Comparison of ENCODE assay signal across 8 cellular contexts in the genomic region with DNA sequence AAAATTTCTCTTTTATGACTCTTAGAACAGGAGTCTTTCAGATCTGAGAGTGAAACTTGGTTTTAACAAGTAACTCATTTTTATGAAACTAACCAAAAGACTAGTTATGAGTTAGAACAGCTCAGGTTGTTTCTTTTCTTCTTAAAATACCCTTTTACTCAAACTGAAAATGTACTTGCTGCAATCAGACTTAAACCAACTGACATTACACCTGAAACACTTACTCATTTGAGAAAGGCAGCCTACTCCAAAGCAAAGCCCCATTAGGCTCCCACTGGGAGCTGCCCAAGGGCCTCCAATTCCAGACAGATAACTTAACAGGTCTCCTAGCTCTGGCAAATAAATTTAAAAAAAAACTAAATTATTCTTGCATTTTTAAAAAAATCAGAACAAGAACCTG. TPM values are rescaled to one million over a fixed set of nuclear protein-coding genes. Genes with fewer than 3 reads are reported as not detected.
DNase-seq lines count a peak whose midpoint lies in the region; ATAC-seq, FAIRE-seq and TF ChIP-seq lines count a peak whose summit lies in the region.

No MANE protein-coding gene starts in this region.

- ATAC-seq in left ventricle myocardium superior (no peak), HG03378 (IDR thresholded peaks at IDR 0.05; ENCODE audit: unreplicated experiment) (peak; percentile 48), pancreas (no peak)

- H3K4me3 Mint-ChIP-seq in MCF 10A (ENCODE audit: unreplicated experiment) = peak overlapping the region; percentile 90

- FAIRE-seq in pancreas (lab: Jason Lieb, UNC) = no peak

- intact Hi-C loops in left ventricle myocardium inferior (cut with micrococcal nuclease) = loop anchor here (10.0 kb wide), 1 partner anchor 78 kb away; no protein-coding TSS in a partner anchor
- intact Hi-C loops in left ventricle myocardium superior (cut with micrococcal nuclease) = no loop called here
- intact Hi-C loops in MCF 10A (cut with micrococcal nuclease) = loop anchor here (5.0 to 10.0 kb wide), 5 partner anchors 46 to 318 kb away; no protein-coding TSS in a partner anchor
- intact Hi-C loops in pancreas (cut with DNase I) = no loop called here

- POLR2A ChIA-PET in MCF 10A (lab: Yijun Ruan, JAX) = interaction anchor here (0.7 to 4.8 kb wide), 12 partner anchors 10 to 604 kb away, joined by 3 to 54 read pairs (median 5); no protein-coding TSS in a partner anchor

- CTCF ChIA-PET in MCF 10A (lab: Yijun Ruan, JAX) = interaction anchor here (0.7 kb wide), 2 partner anchors 596 to 719 kb away, joined by 4 read pairs; no protein-coding TSS in a partner anchor

- H3K36me3 ChIP-seq in left ventricle myocardium inferior (no peaks in the 10 kb centered on the region), pancreas (no peaks in the 10 kb centered on the region), MG63 (no peaks in the 10 kb centered on the region)

- no TSS peak for BruUV-seq in MCF 10A (replicated peaks; lab: Mats Ljungman, UMichigan)

- H3K27me3 ChIP-seq in left ventricle myocardium inferior (ENCODE audit: low read depth) (no peaks in the 10 kb centered on the region), pancreas (no peaks in the 10 kb centered on the region), MG63 (no peaks in the 10 kb centered on the region)

- DNase-seq in left ventricle myocardium inferior (no peak), left ventricle myocardium superior (no peak), MCF 10A (ENCODE audit: unreplicated experiment) (peak; percentile 32), pancreas (no peak), GM19240 (ENCODE audit: insufficient read length, low spot score) (no peak), NCI-H2171 treated with DMSO at 0.1 percent for 48 hours (lab: John Stamatoyannopoulos, UW) (no peak), MG63 (no peak)

- H3K27me3 Mint-ChIP-seq in MCF 10A (ENCODE audit: insufficient read depth, unreplicated experiment) = no peaks in the 10 kb centered on the region

- H3K4me1 Mint-ChIP-seq in MCF 10A (ENCODE audit: insufficient read depth, unreplicated experiment) = peaks cover 29% of the 10 kb centered on the region

- H3K4me3 ChIP-seq in left ventricle myocardium inferior (peak overlapping the region; percentile 95), pancreas (peak overlapping the region in 2 of 4 donors; percentile 88 to 98), MG63 (no peak overlapping the region)

- peaks cover 88% of the 10 kb centered on the region for H3K4me1 ChIP-seq in left ventricle myocardium inferior
- H3K4me1 ChIP-seq in pancreas = peaks cover 9 to 28% (median 16%) of the 10 kb centered on the region in 3 donors

- H3K27ac Mint-ChIP-seq in MCF 10A (ENCODE audit: low read depth, unreplicated experiment) = peak overlapping the region; percentile 89

- H3K9me3 Mint-ChIP-seq in MCF 10A (ENCODE audit: unreplicated experiment) = peaks cover 7% of the 10 kb centered on the region

- no peaks in the 10 kb centered on the region for H3K9me3 ChIP-seq in left ventricle myocardium inferior (replicated peaks)
- H3K9me3 ChIP-seq in pancreas = no peaks in the 10 kb centered on the region
- no peaks in the 10 kb centered on the region for H3K9me3 ChIP-seq in MG63

- H3K36me3 Mint-ChIP-seq in MCF 10A (ENCODE audit: insufficient read depth, unreplicated experiment) = peaks cover 78% of the 10 kb centered on the region

- peak overlapping the region; percentile 99 for H3K27ac ChIP-seq in left ventricle myocardium inferior (replicated peaks)
- peak overlapping the region in 3 of 4 donors; percentile 13 to 98 (median 26) for H3K27ac ChIP-seq in pancreas

- no peak for TF ChIP-seq CTCF in left ventricle myocardium inferior (IDR thresholded peaks at IDR 0.05; ENCODE audit: borderline replicate concordance)
- no peak for TF ChIP-seq CTCF in MCF 10A (IDR thresholded peaks at IDR 0.05; ENCODE audit: unreplicated experiment)
- no peak for TF ChIP-seq CTCF in pancreas (IDR thresholded peaks at IDR 0.05)

RNA-seq across cellular contexts. Expression of gene FOXO1, which starts 3.6 kb away (rescaled TPM):
- total RNA-seq in left ventricle myocardium inferior (13.2 TPM), left ventricle myocardium superior (14.7 TPM), MCF 10A (2022) (37.1 and 37.7 TPM in 2 replicates), pancreas (10 to 100 TPM; 12.6 to 21.9 (median 16.1) TPM)
- 10 to 100 TPM in 1 of 2 donors, 1 to 10 TPM in 1; 3.8 to 10.2 TPM for polyA plus RNA-seq in pancreas
- total RNA-seq in MG63 (2014; rRNA removed; shearing (Covaris generic); ENCODE audit: low replicate concordance) = 1.7 and 2.4 TPM in 2 replicates

Comparison
In these comparisons a context has a peak if more than half of its experiments do, and no peak if none do; other contexts are left out.
1. intact Hi-C loops: an anchor here in left ventricle myocardium inferior (10.0 kb wide) and MCF 10A (5.0 to 10.0 kb wide); none called in left ventricle myocardium superior and pancreas.